13 cellular contexts compared by ENCODE assay signal in genomic region chr4:164536829-164537228, GRCh38.
DNase-seq lines count a peak whose midpoint lies in the region; ATAC-seq lines count a peak whose summit lies in the region.
"Had no signal": no experiment of that assay in that cellular context is flagged by ENCODE, and none has a peak within 500 bp of the region (broad histone marks: within the 10 kb centered on the region; RNA-seq: fewer than 3 reads in every experiment).

No MANE protein-coding gene starts in this region.

- no peak overlapping the region for H3K27ac Mint-ChIP-seq in effector memory CD8-positive, alpha-beta T cell
- H3K27ac Mint-ChIP-seq: activated CD4-positive, alpha-beta memory T cell treated with anti-CD3 and anti-CD28 coated beads, Interleukin-2, amount 10 ng/mL, durations not matched to agents 7 days and 5 days had no signal

- H3K4me2 ChIP-seq in skeletal muscle satellite cell (ENCODE audit: low read length), result peak overlapping the region; percentile 35
- no peak overlapping the region for H3K4me2 ChIP-seq in Karpas-422 (ENCODE audit: low read depth, low read length, poor library complexity, severe bottlenecking)

- H3K4me1 ChIP-seq in skeletal muscle satellite cell (ENCODE audit: control insufficient read depth, insufficient read depth, low read length), result peaks cover 15% of the 10 kb centered on the region
- H3K4me1 ChIP-seq in Karpas-422 (ENCODE audit: low read length), result peaks cover 5% of the 10 kb centered on the region
- H3K4me1 ChIP-seq: SJCRH30 had no signal

- no peaks in the 10 kb centered on the region for H3K4me1 Mint-ChIP-seq in effector memory CD8-positive, alpha-beta T cell (ENCODE audit: low read depth in 2 of 2)
- H3K4me1 Mint-ChIP-seq: activated CD4-positive, alpha-beta memory T cell treated with anti-CD3 and anti-CD28 coated beads, Interleukin-2, amount 10 ng/mL, durations not matched to agents 7 days and 5 days had no signal

- peaks cover 8 to 9% of the 10 kb centered on the region in 2 donors for H3K9me3 Mint-ChIP-seq in effector memory CD8-positive, alpha-beta T cell

- no peak overlapping the region for H2AFZ ChIP-seq in Karpas-422 (ENCODE audit: low read length)

- H3K27me3 ChIP-seq in skeletal muscle satellite cell (ENCODE audit: control insufficient read depth, insufficient read depth, low read length) (no peaks in the 10 kb centered on the region), Karpas-422 (ENCODE audit: low read length) (no peaks in the 10 kb centered on the region)
- H3K27me3 ChIP-seq: SJCRH30, tibial nerve had no signal

- H3K9ac ChIP-seq in skeletal muscle satellite cell (ENCODE audit: low read depth, low read length), result peak overlapping the region; percentile 32
- no peak overlapping the region for H3K9ac ChIP-seq in Karpas-422 (ENCODE audit: low read length)

- no peak overlapping the region for H3K4me3 Mint-ChIP-seq in effector memory CD8-positive, alpha-beta T cell
- H3K4me3 Mint-ChIP-seq: activated CD4-positive, alpha-beta memory T cell treated with anti-CD3 and anti-CD28 coated beads, Interleukin-2, amount 10 ng/mL, durations not matched to agents 7 days and 5 days had no signal

- H3K4me3 ChIP-seq in skeletal muscle satellite cell (ENCODE audit: low read length) (no peak overlapping the region), Karpas-422 (ENCODE audit: low read length) (no peak overlapping the region)
- H3K4me3 ChIP-seq: SJCRH30, tibial nerve had no signal

- H3K9me3 ChIP-seq in skeletal muscle satellite cell (replicated peaks; ENCODE audit: low read length), result peaks cover 3% of the 10 kb centered on the region
- no peaks in the 10 kb centered on the region for H3K9me3 ChIP-seq in Karpas-422 (ENCODE audit: low read length)
- H3K9me3 ChIP-seq: SJCRH30 had no signal

- no peak overlapping the region for H3K27ac ChIP-seq in Karpas-422 (ENCODE audit: low read length)
- H3K27ac ChIP-seq: SJCRH30 had no signal

- H3K27me3 Mint-ChIP-seq in effector memory CD8-positive, alpha-beta T cell, result no peaks in the 10 kb centered on the region
- H3K27me3 Mint-ChIP-seq: activated CD4-positive, alpha-beta memory T cell treated with anti-CD3 and anti-CD28 coated beads, Interleukin-2, amount 10 ng/mL, durations not matched to agents 7 days and 5 days had no signal

- no peaks in the 10 kb centered on the region for H3K36me3 ChIP-seq in skeletal muscle satellite cell (ENCODE audit: insufficient read depth, low read length)
- H3K36me3 ChIP-seq in Karpas-422 (ENCODE audit: insufficient read depth, low read length), result no peaks in the 10 kb centered on the region
- H3K36me3 ChIP-seq: SJCRH30, tibial nerve had no signal

- peak; percentile 16 for DNase-seq in H4 (ENCODE audit: low spot score)
- DNase-seq in T1000 (lab: John Stamatoyannopoulos, UW), result peak; percentile 43
- DNase-seq in glomerular visceral epithelial cell (ENCODE audit: extremely low spot score), result peak; percentile 70
- no peak for DNase-seq in effector memory CD8-positive, alpha-beta T cell
- no peak for DNase-seq in HuH-7 (ENCODE audit: low spot score)
- DNase-seq in Karpas-422, result no peak
- DNase-seq: activated CD4-positive, alpha-beta memory T cell treated with anti-CD3 and anti-CD28 coated beads, Interleukin-2, amount 10 ng/mL, durations not matched to agents 7 days and 5 days; foreskin melanocyte; SJCRH30; stimulated activated CD4-positive, alpha-beta T cell treated with anti-CD3 and anti-CD28 coated beads, Interleukin-4, amount 100 ng/mL, for 24 hours had no signal

- H4K20me1 ChIP-seq in Karpas-422 (ENCODE audit: insufficient read depth, low read depth, low read length), result no peaks in the 10 kb centered on the region

- no peak for ATAC-seq in effector memory CD8-positive, alpha-beta T cell (replicated peaks)
- ATAC-seq in HG03135 (IDR thresholded peaks at IDR 0.05; ENCODE audit: unreplicated experiment), result no peak

- H3K79me2 ChIP-seq in Karpas-422 (ENCODE audit: low read length), result no peaks in the 10 kb centered on the region

- H3K36me3 Mint-ChIP-seq in effector memory CD8-positive, alpha-beta T cell (ENCODE audit: insufficient read depth), result no peaks in the 10 kb centered on the region

- H3K9me2 ChIP-seq in Karpas-422 (replicated peaks; ENCODE audit: insufficient read depth, low read length), result no peaks in the 10 kb centered on the region

Comparison
In these comparisons a context has a peak if more than half of its experiments do, and no peak if none do; other contexts are left out.
1. DNase-seq: peak in H4 (single experiment), T1000 (single experiment) and glomerular visceral epithelial cell (single experiment); none in effector memory CD8-positive, alpha-beta T cell (0 of 3), HuH-7 (single experiment) and Karpas-422 (single experiment).